In genomic region chr6:24183584-24183983, GRCh38 we compare ENCODE assay signal across 19 cellular contexts. TPM values are rescaled to one million over a fixed set of nuclear protein-coding genes. Genes with fewer than 3 reads are reported as not detected.
DNase-seq lines count a peak whose midpoint lies in the region; ATAC-seq and TF ChIP-seq lines count a peak whose summit lies in the region.
"Had no signal": no experiment of that assay in that cellular context is flagged by ENCODE, and none has a peak within 500 bp of the region (broad histone marks: within the 10 kb centered on the region; RNA-seq: fewer than 3 reads in every experiment).

No MANE protein-coding gene starts in this region.

- H3K36me3 Mint-ChIP-seq in Caco-2 (ENCODE audit: insufficient read depth, unreplicated experiment) (peaks cover 93% of the 10 kb centered on the region), endodermal cell (ENCODE audit: low read depth) (no peaks in the 10 kb centered on the region)
- no peaks in the 10 kb centered on the region for H3K36me3 Mint-ChIP-seq in activated T-cell treated with anti-CD3 and anti-CD28 coated beads, Interleukin-2, amount 50 U/mL, for 24 hours (ENCODE audit: low read depth)
- H3K36me3 Mint-ChIP-seq: CD14-positive monocyte; CD4-positive, alpha-beta memory T cell had no signal

- H3K27me3 ChIP-seq in Caco-2 (replicated peaks; ENCODE audit: control insufficient read depth, insufficient read depth, low read length) = no peaks in the 10 kb centered on the region
- H3K27me3 ChIP-seq in endodermal cell (ENCODE audit: control insufficient read depth, insufficient read depth, low read length, poor library complexity, severe bottlenecking) = no peaks in the 10 kb centered on the region
- H3K27me3 ChIP-seq in vagina = no peaks in the 10 kb centered on the region
- H3K27me3 ChIP-seq: BLaER1 had no signal

- H3K4me1 Mint-ChIP-seq in Caco-2 (ENCODE audit: low read depth, unreplicated experiment) (peaks cover 14% of the 10 kb centered on the region), endodermal cell (no peaks in the 10 kb centered on the region)
- H3K4me1 Mint-ChIP-seq in activated T-cell treated with anti-CD3 and anti-CD28 coated beads, Interleukin-2, amount 50 U/mL, for 24 hours (ENCODE audit: low read depth) = no peaks in the 10 kb centered on the region
- H3K4me1 Mint-ChIP-seq: CD14-positive monocyte; CD4-positive, alpha-beta memory T cell had no signal

- H3K27ac ChIP-seq in endodermal cell (ENCODE audit: low read depth, low read length) (no peak overlapping the region), vagina (no peak overlapping the region)
- H3K27ac ChIP-seq: BLaER1 had no signal

- no peak overlapping the region for H3K9ac ChIP-seq in endodermal cell (ENCODE audit: extremely low read depth, low read length, poor library complexity, severe bottlenecking)
- H3K9ac ChIP-seq: BLaER1 had no signal

- no peak for TF ChIP-seq CTCF in Caco-2 (IDR thresholded peaks at IDR 0.05; ENCODE audit: insufficient read depth in 1 of 2, low read depth in 1 of 2, low read length in 1 of 2, severe bottlenecking in 1 of 2, unreplicated experiment in 1 of 2)
- no peak for TF ChIP-seq CTCF in endodermal cell (conservative IDR thresholded peaks at IDR 0.05)
- TF ChIP-seq CTCF in vagina (IDR thresholded peaks at IDR 0.05) = no peak

- intact Hi-C loops in Caco-2 (cut with micrococcal nuclease; ENCODE audit: unreplicated experiment) (no loop called here), vagina (cut with DNase I) (no loop called here)

- peaks cover 20% of the 10 kb centered on the region for H3K9me3 Mint-ChIP-seq in Caco-2 (ENCODE audit: unreplicated experiment)
- H3K9me3 Mint-ChIP-seq in endodermal cell = peaks cover 23% of the 10 kb centered on the region
- no peaks in the 10 kb centered on the region for H3K9me3 Mint-ChIP-seq in activated T-cell treated with anti-CD3 and anti-CD28 coated beads, Interleukin-2, amount 50 U/mL, for 24 hours

- CTCF ChIA-PET in Caco-2 (lab: Charles Lee) = no interaction called here

- 80 to 89% methylated on average over 8 to 10 of the region's 10 CpGs for WGBS in endodermal cell (ENCODE audit: insufficient coverage in 1 of 2, insufficient read length in 1 of 2), 2 experiments

- H3K27ac Mint-ChIP-seq in Caco-2 (ENCODE audit: unreplicated experiment) (peak overlapping the region; percentile 27), endodermal cell (no peak overlapping the region)
- H3K27ac Mint-ChIP-seq in activated T-cell treated with anti-CD3 and anti-CD28 coated beads, Interleukin-2, amount 50 U/mL, for 24 hours = no peak overlapping the region
- H3K27ac Mint-ChIP-seq: CD14-positive monocyte; CD4-positive, alpha-beta memory T cell; H9 had no signal

- H3K27me3 Mint-ChIP-seq in Caco-2 (ENCODE audit: insufficient read depth, unreplicated experiment) (no peaks in the 10 kb centered on the region), endodermal cell (ENCODE audit: insufficient read depth) (no peaks in the 10 kb centered on the region)
- H3K27me3 Mint-ChIP-seq in activated T-cell treated with anti-CD3 and anti-CD28 coated beads, Interleukin-2, amount 50 U/mL, for 24 hours = peaks cover 9% of the 10 kb centered on the region

- no peaks in the 10 kb centered on the region for H3K9me3 ChIP-seq in Caco-2
- peaks cover 15% of the 10 kb centered on the region for H3K9me3 ChIP-seq in endodermal cell (ENCODE audit: control insufficient read depth, low read length)
- H3K9me3 ChIP-seq in vagina = no peaks in the 10 kb centered on the region
- H3K9me3 ChIP-seq: BLaER1 had no signal

- no peak for ATAC-seq in GM19035 (IDR thresholded peaks at IDR 0.05; ENCODE audit: unreplicated experiment)

- POLR2A ChIA-PET in Caco-2 (lab: Charles Lee) = no interaction called here

- DNase-seq in Caco-2 = no peak
- DNase-seq in ELF-1 (ENCODE audit: low read depth, low spot score) = peak; percentile 51
- peak; percentile 69 for DNase-seq in NCI-H748 (lab: John Stamatoyannopoulos, UW; ENCODE audit: unreplicated experiment)
- DNase-seq in endodermal cell = peak; percentile 78
- DNase-seq in vagina (ENCODE audit: extremely low spot score in 2 of 2) = no peak
- no peak for DNase-seq in activated T-cell treated with anti-CD3 and anti-CD28 coated beads, Interleukin-2, amount 50 U/mL, for 24 hours
- no peak for DNase-seq in NCI-H2081 treated with DMSO at 0.1 percent for 48 hours (lab: John Stamatoyannopoulos, UW)
- DNase-seq: 8988T; Calu3; CD4-positive, alpha-beta memory T cell; GF-D8; H9 had no signal

- no TSS peak for BruUV-seq in Caco-2 (replicated peaks; lab: Mats Ljungman, UMichigan)

- H3K4me3 Mint-ChIP-seq in Caco-2 (ENCODE audit: unreplicated experiment) (no peak overlapping the region), endodermal cell (no peak overlapping the region)
- no peak overlapping the region for H3K4me3 Mint-ChIP-seq in activated T-cell treated with anti-CD3 and anti-CD28 coated beads, Interleukin-2, amount 50 U/mL, for 24 hours
- H3K4me3 Mint-ChIP-seq: CD14-positive monocyte; CD4-positive, alpha-beta memory T cell; H9 had no signal

- H3K4me3 ChIP-seq in Caco-2 (ENCODE audit: low read depth, low read length) (no peak overlapping the region), endodermal cell (ENCODE audit: low read length) (no peak overlapping the region), vagina (no peak overlapping the region)
- H3K4me3 ChIP-seq: BLaER1 had no signal

- no peak for TF ChIP-seq POLR2A in vagina (IDR thresholded peaks at IDR 0.05)

- no peaks in the 10 kb centered on the region for H3K4me1 ChIP-seq in Caco-2
- no peaks in the 10 kb centered on the region for H3K4me1 ChIP-seq in endodermal cell (ENCODE audit: control insufficient read depth, insufficient read depth, low read length)
- H3K4me1 ChIP-seq in vagina = no peaks in the 10 kb centered on the region
- H3K4me1 ChIP-seq: BLaER1 had no signal

- H3K36me3 ChIP-seq in Caco-2 (ENCODE audit: control insufficient read depth, insufficient read depth, low read length) (peaks cover 1% of the 10 kb centered on the region; the same call in 1 of the 2 replicates), endodermal cell (ENCODE audit: control insufficient read depth, insufficient read depth, low read length) (no peaks in the 10 kb centered on the region), vagina (no peaks in the 10 kb centered on the region)
- H3K36me3 ChIP-seq: BLaER1 had no signal

RNA-seq across cellular contexts. Expression of gene NRSN1, which starts 57.6 kb away (rescaled TPM):
- total RNA-seq in Caco-2 (2022) = not detected in 2 replicates
- total RNA-seq in endodermal cell = not detected
- 4.1 TPM for polyA plus RNA-seq in endodermal cell (2013, experiment 1 of 2)
- polyA plus RNA-seq in endodermal cell (2013, experiment 2 of 2) = 3.2 TPM
- total RNA-seq in vagina = 1.5 TPM
- total RNA-seq: A673; CD4-positive, alpha-beta memory T cell; Daoy; H9; HT-29 had no signal
- polyA plus RNA-seq: AG04450; CD14-positive monocyte; CD4-positive, alpha-beta memory T cell had no signal

Comparison
In these comparisons a context has a peak if more than half of its experiments do, and no peak if none do; other contexts are left out.
1. DNase-seq: peak in ELF-1 (single experiment), NCI-H748 (single experiment) and endodermal cell (single experiment); none in Caco-2 (0 of 2), vagina (0 of 2), activated T-cell treated with anti-CD3 and anti-CD28 coated beads, Interleukin-2, amount 50 U/mL, for 24 hours (single experiment) and NCI-H2081 treated with DMSO at 0.1 percent for 48 hours (single experiment).